ENCODE assay signal across 1 cellular context in the genomic region with DNA sequence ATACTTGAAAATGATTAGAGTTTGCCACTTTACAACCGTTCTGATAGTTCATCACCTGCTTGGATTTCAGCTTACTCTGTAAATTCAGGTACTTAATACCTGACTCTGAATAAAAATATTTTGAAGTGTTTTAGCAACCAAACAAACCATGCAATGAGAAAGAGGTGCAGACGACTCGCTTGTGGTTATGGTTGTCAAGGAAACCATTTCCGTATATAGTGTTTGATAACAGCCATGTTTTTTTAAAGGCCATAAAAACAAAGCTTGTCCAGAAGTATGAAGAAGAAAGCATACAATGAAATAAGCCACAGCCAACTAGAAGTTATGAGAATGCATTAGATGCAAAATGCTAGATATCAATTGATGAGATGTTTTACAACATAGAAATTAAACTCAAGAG.
TF ChIP-seq lines count a peak whose summit lies in the region.

No MANE protein-coding gene starts in this region.

TF ChIP-seq in IMR-90, 13 proteins besides CTCF, POLR2A, EP300 and RAD21 (continued from another document):
- no peak for TF ChIP-seq CEBPB (IDR thresholded peaks at IDR 0.05; ENCODE audit: low read depth, low read length)
- no peak for TF ChIP-seq MXI1 (IDR thresholded peaks at IDR 0.05; ENCODE audit: borderline replicate concordance, low read depth, low read length)
- TF ChIP-seq, protein P1, sequence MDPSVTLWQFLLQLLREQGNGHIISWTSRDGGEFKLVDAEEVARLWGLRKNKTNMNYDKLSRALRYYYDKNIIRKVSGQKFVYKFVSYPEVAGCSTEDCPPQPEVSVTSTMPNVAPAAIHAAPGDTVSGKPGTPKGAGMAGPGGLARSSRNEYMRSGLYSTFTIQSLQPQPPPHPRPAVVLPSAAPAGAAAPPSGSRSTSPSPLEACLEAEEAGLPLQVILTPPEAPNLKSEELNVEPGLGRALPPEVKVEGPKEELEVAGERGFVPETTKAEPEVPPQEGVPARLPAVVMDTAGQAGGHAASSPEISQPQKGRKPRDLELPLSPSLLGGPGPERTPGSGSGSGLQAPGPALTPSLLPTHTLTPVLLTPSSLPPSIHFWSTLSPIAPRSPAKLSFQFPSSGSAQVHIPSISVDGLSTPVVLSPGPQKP (IDR thresholded peaks at IDR 0.05; ENCODE audit: borderline replicate concordance, low read depth, low read length), result no peak
- TF ChIP-seq MAFK (IDR thresholded peaks at IDR 0.05; ENCODE audit: low read depth, low read length), result no peak
- no peak for TF ChIP-seq SMC3 (IDR thresholded peaks at IDR 0.05; ENCODE audit: low read depth, low read length)
- no peak for TF ChIP-seq CHD1 (IDR thresholded peaks at IDR 0.05; ENCODE audit: low read depth, low read length)
- TF ChIP-seq, protein P2, sequence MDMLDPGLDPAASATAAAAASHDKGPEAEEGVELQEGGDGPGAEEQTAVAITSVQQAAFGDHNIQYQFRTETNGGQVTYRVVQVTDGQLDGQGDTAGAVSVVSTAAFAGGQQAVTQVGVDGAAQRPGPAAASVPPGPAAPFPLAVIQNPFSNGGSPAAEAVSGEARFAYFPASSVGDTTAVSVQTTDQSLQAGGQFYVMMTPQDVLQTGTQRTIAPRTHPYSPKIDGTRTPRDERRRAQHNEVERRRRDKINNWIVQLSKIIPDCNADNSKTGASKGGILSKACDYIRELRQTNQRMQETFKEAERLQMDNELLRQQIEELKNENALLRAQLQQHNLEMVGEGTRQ (IDR thresholded peaks at IDR 0.05; ENCODE audit: low read depth, low read length), result no peak
- no peak for TF ChIP-seq RFX5 (IDR thresholded peaks at IDR 0.05; ENCODE audit: low read depth, low read length)
- TF ChIP-seq FOS (IDR thresholded peaks at IDR 0.05; ENCODE audit: low read depth, low read length), result no peak
- TF ChIP-seq MAZ (IDR thresholded peaks at IDR 0.05; ENCODE audit: borderline replicate concordance, low read depth, low read length), result no peak
